ENCODE assay signal across 14 cellular contexts in the genomic region with DNA sequence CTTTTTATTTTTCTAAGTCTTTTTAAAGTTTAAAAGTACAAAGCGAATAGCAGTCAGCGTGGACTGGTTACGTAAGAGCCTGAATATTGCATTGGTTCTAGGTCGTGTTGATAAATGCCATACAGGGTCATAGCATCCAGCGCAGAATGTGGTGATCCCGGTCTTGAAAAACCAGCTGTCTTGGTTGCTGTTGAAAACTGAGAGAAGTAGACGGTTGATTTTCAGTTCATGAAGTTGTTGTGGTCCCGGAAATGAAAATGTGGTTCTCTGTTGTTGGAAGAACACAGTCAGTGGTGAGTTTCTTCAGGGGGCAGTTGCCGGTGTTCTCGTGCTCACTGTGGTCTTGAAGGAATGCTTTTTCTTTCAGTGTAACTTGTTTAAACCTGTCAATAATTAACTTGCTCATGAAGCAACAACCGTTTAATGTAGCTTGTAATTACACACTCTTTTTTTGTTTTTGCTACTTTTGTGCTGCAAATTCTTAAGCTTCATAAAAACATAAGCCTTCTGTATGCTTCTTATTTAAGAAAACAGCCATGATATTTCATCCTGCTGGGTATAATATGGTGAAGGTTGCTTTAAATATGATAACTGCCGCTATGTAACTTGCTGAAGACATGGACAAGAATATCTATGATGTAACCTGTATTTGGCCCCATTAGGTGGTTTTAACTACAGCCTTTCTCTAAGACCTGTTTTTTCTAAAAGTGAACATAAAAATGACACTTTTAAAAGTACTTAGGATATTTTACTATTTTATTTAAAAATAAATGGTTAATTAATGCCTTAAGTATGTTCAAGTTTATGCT.
A peak's percentile ranks its signal among the peaks of the same experiment; 100 is the strongest.
DNase-seq lines count a peak whose midpoint lies in the region; ATAC-seq and TF ChIP-seq lines count a peak whose summit lies in the region.
"Had no signal": no experiment of that assay in that cellular context is flagged by ENCODE, and none has a peak within 500 bp of the region (broad histone marks: within the 10 kb centered on the region; RNA-seq: fewer than 3 reads in every experiment).

No MANE protein-coding gene starts in this region.

- H3K4me1 ChIP-seq in Caco-2 (peaks cover 33% of the 10 kb centered on the region), RWPE2 (ENCODE audit: insufficient read depth, poor library complexity, severe bottlenecking) (peaks cover 13% of the 10 kb centered on the region)
- H3K4me1 ChIP-seq: tibial artery had no signal

- no peak for TF ChIP-seq CTCF in Caco-2 (IDR thresholded peaks at IDR 0.05; ENCODE audit: insufficient read depth in 1 of 2, low read depth in 1 of 2, low read length in 1 of 2, severe bottlenecking in 1 of 2, unreplicated experiment in 1 of 2)
- no peak for TF ChIP-seq CTCF in RWPE2 (IDR thresholded peaks at IDR 0.05; ENCODE audit: poor library complexity, severe bottlenecking)
- TF ChIP-seq CTCF in fibroblast of mammary gland (conservative IDR thresholded peaks at IDR 0.05; ENCODE audit: control insufficient read depth, insufficient read depth, low read depth, low read length) = no peak
- no peak for TF ChIP-seq CTCF in osteocyte (IDR thresholded peaks at IDR 0.05)
- TF ChIP-seq CTCF in GM10248 (IDR thresholded peaks at IDR 0.05; ENCODE audit: control extremely low read depth, extremely low read depth, low read depth, missing control alignments) = no peak

- H3K36me3 ChIP-seq in Caco-2 (ENCODE audit: control insufficient read depth, insufficient read depth, low read length) = no peaks in the 10 kb centered on the region
- H3K36me3 ChIP-seq in RWPE2 (ENCODE audit: low read depth) = peaks cover 47% of the 10 kb centered on the region
- H3K36me3 ChIP-seq: neutrophil had no signal

- ATAC-seq in RWPE2 (ENCODE audit: low read depth) = 0 out of 3 replicates have a peak, but pooled peaks have one; percentile 17
- no peak for ATAC-seq in stimulated activated naive CD8-positive, alpha-beta T cell treated with anti-CD3 and anti-CD28 coated beads, Interleukin-15, amount 100 ng/mL, for 72 hours

- no peaks in the 10 kb centered on the region for H3K27me3 Mint-ChIP-seq in Caco-2 (ENCODE audit: insufficient read depth, unreplicated experiment)
- no peaks in the 10 kb centered on the region for H3K27me3 Mint-ChIP-seq in osteocyte (ENCODE audit: unreplicated experiment)
- peaks cover 9% of the 10 kb centered on the region for H3K27me3 Mint-ChIP-seq in stimulated activated naive CD8-positive, alpha-beta T cell treated with anti-CD3 and anti-CD28 coated beads, Interleukin-15, amount 100 ng/mL, for 72 hours
- H3K27me3 Mint-ChIP-seq: CD4-positive, alpha-beta T cell had no signal

- H3K4me3 ChIP-seq in Caco-2 (ENCODE audit: low read depth, low read length) (peak overlapping the region; percentile 19; the same call in 1 of the 2 replicates), RWPE2 (ENCODE audit: severe bottlenecking) (no peak overlapping the region), fibroblast of mammary gland (ENCODE audit: control insufficient read depth, low read depth, low read length) (no peak overlapping the region)
- H3K4me3 ChIP-seq: tibial artery had no signal

- peak in 1 of 2 experiments; percentile 70 for DNase-seq in Caco-2
- DNase-seq in RWPE2 (ENCODE audit: low spot score) = no peak
- peak; percentile 31 for DNase-seq in fibroblast of mammary gland (ENCODE audit: low read depth)
- no peak for DNase-seq in osteocyte (ENCODE audit: extremely low spot score, unreplicated experiment)
- no peak for DNase-seq in NCI-H1694 treated with DMSO at 0.1 percent for 48 hours (lab: John Stamatoyannopoulos, UW)
- DNase-seq in GM10248 (ENCODE audit: extremely low spot score) = no peak
- no peak for DNase-seq in stimulated activated naive CD8-positive, alpha-beta T cell treated with anti-CD3 and anti-CD28 coated beads, Interleukin-15, amount 100 ng/mL, for 72 hours
- DNase-seq in NCI-H1694 (lab: John Stamatoyannopoulos, UW) = no peak
- DNase-seq: activated T-cell treated with anti-CD3 and anti-CD28 coated beads for 4 hours; CD4-positive, alpha-beta T cell; NCI-H2107; OCI-M1; tibial artery had no signal

- H3K27ac Mint-ChIP-seq in Caco-2 (ENCODE audit: unreplicated experiment) (peak overlapping the region; percentile 90), osteocyte (ENCODE audit: unreplicated experiment) (peak overlapping the region; percentile 71)
- no peak overlapping the region for H3K27ac Mint-ChIP-seq in stimulated activated naive CD8-positive, alpha-beta T cell treated with anti-CD3 and anti-CD28 coated beads, Interleukin-15, amount 100 ng/mL, for 72 hours
- H3K27ac Mint-ChIP-seq: CD4-positive, alpha-beta T cell had no signal

- H3K4me3 Mint-ChIP-seq in Caco-2 (ENCODE audit: unreplicated experiment) (peak overlapping the region; percentile 73), osteocyte (ENCODE audit: unreplicated experiment) (peak overlapping the region; percentile 0)
- no peak overlapping the region for H3K4me3 Mint-ChIP-seq in stimulated activated naive CD8-positive, alpha-beta T cell treated with anti-CD3 and anti-CD28 coated beads, Interleukin-15, amount 100 ng/mL, for 72 hours
- H3K4me3 Mint-ChIP-seq: CD4-positive, alpha-beta T cell had no signal

- CTCF ChIA-PET in Caco-2 (lab: Charles Lee) (no interaction called here), GM10248 (lab: Yijun Ruan, JAX) (interaction anchor here (1.0 to 1.2 kb wide), 2 partner anchors 14 to 16 kb away, joined by 3 read pairs; no protein-coding TSS in a partner anchor)

- TSS peak; percentile 84 for BruUV-seq in Caco-2 (replicated peaks; lab: Mats Ljungman, UMichigan)

- H3K27me3 ChIP-seq in Caco-2 (replicated peaks; ENCODE audit: control insufficient read depth, insufficient read depth, low read length) = no peaks in the 10 kb centered on the region
- H3K27me3 ChIP-seq in RWPE2 (ENCODE audit: insufficient read depth, poor library complexity, severe bottlenecking) = no peaks in the 10 kb centered on the region
- H3K27me3 ChIP-seq: neutrophil, tibial artery had no signal

- H3K9me3 Mint-ChIP-seq in Caco-2 (ENCODE audit: unreplicated experiment) (no peaks in the 10 kb centered on the region), osteocyte (ENCODE audit: unreplicated experiment) (no peaks in the 10 kb centered on the region)
- no peaks in the 10 kb centered on the region for H3K9me3 Mint-ChIP-seq in stimulated activated naive CD8-positive, alpha-beta T cell treated with anti-CD3 and anti-CD28 coated beads, Interleukin-15, amount 100 ng/mL, for 72 hours
- H3K9me3 Mint-ChIP-seq: CD4-positive, alpha-beta T cell had no signal

- POLR2A ChIA-PET in Caco-2 (lab: Charles Lee) (interaction anchor here (0.6 to 1.3 kb wide), 2 partner anchors 31 to 103 kb away, joined by 3 to 4 read pairs; no protein-coding TSS in a partner anchor), GM10248 (lab: Yijun Ruan, JAX) (no interaction called here)

- H3K36me3 Mint-ChIP-seq in Caco-2 (ENCODE audit: insufficient read depth, unreplicated experiment) (peaks cover 65% of the 10 kb centered on the region), osteocyte (ENCODE audit: unreplicated experiment) (peaks cover 38% of the 10 kb centered on the region)

- H3K9me3 ChIP-seq in Caco-2 (no peaks in the 10 kb centered on the region), RWPE2 (ENCODE audit: severe bottlenecking) (no peaks in the 10 kb centered on the region)
- H3K9me3 ChIP-seq: neutrophil, tibial artery had no signal

- H3K4me1 Mint-ChIP-seq in Caco-2 (ENCODE audit: low read depth, unreplicated experiment) = peaks cover 21% of the 10 kb centered on the region
- H3K4me1 Mint-ChIP-seq in osteocyte (ENCODE audit: unreplicated experiment) = peaks cover 20% of the 10 kb centered on the region
- no peaks in the 10 kb centered on the region for H3K4me1 Mint-ChIP-seq in stimulated activated naive CD8-positive, alpha-beta T cell treated with anti-CD3 and anti-CD28 coated beads, Interleukin-15, amount 100 ng/mL, for 72 hours

- intact Hi-C loops in Caco-2 (cut with micrococcal nuclease; ENCODE audit: unreplicated experiment) = loop anchor here (1.0 kb wide), 1 partner anchor 31 kb away; no protein-coding TSS in a partner anchor

- no peak overlapping the region for H3K27ac ChIP-seq in RWPE2 (ENCODE audit: poor library complexity, severe bottlenecking)
- H3K27ac ChIP-seq: neutrophil, tibial artery had no signal

Comparison
In these comparisons a context has a peak if more than half of its experiments do, and no peak if none do; other contexts are left out.
1. H3K27ac Mint-ChIP-seq: peak in Caco-2 (single experiment) and osteocyte (single experiment); none in stimulated activated naive CD8-positive, alpha-beta T cell treated with anti-CD3 and anti-CD28 coated beads, Interleukin-15, amount 100 ng/mL, for 72 hours (0 of 2).
2. H3K4me3 Mint-ChIP-seq: peak in Caco-2 (single experiment) and osteocyte (single experiment); none in stimulated activated naive CD8-positive, alpha-beta T cell treated with anti-CD3 and anti-CD28 coated beads, Interleukin-15, amount 100 ng/mL, for 72 hours (0 of 2).